13 cellular contexts compared by ENCODE assay signal in the genomic region with DNA sequence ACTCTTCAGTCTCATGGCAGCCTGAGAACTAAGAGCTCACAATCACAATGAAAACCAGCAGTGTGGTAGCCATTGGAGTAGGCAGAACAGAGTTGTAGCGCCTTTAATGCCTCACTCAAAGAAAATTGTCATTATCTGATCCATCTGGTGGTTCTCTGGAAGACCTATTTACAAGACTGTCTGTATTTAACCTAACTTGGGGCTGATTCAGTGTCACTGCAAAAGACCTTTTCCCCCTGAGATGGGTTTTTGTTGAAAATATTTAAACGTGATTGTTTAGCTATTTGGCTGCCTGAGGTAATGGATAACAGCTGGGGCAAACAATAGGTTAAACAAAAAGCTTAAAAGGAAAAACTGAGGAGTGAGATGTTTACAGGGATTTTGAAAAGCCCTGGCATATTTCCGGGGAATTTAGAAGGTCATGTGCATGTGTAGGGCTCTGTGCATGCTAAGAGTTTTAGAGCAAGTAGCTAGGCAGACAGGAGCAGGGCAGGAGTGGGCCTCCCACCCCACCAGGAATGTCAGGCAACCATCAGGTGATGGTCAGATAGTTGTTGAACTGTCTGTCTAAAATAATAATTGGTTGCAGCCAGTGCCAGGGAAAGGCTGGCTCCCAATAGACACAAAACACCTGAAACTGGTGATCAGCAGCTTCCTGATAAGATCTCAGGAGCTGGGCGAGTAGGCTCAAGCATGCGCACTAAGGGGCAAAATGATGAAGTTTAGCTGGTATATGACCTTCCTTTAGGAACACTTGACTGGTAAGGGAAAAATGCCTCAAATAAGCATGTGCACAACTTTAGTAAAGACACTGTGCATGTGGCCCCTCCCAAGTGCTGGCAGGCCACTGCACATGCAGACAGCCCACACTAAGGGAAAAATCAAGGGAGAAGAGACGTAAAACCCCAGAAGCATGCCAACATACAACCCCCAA.
DNase-seq lines count a peak whose midpoint lies in the region; TF ChIP-seq lines count a peak whose summit lies in the region.
"Had no signal": no experiment of that assay in that cellular context is flagged by ENCODE, and none has a peak within 500 bp of the region (broad histone marks: within the 10 kb centered on the region; RNA-seq: fewer than 3 reads in every experiment).

No MANE protein-coding gene starts in this region.

- peaks cover 11% of the 10 kb centered on the region for H3K4me1 ChIP-seq in neural progenitor cell

- no peaks in the 10 kb centered on the region for H3K9me3 ChIP-seq in neural progenitor cell (ENCODE audit: low read depth)
- H3K9me3 ChIP-seq: thoracic aorta had no signal

- TF ChIP-seq CTCF in cardiac fibroblast (IDR thresholded peaks at IDR 0.05; ENCODE audit: low read depth, low read length), result no peak
- TF ChIP-seq CTCF in neural progenitor cell (IDR thresholded peaks at IDR 0.05), result no peak

- H2AFZ ChIP-seq in neural progenitor cell (replicated peaks), result peak overlapping the region; percentile 4

- H3K9me3 Mint-ChIP-seq in neural progenitor cell, result peaks cover 2% of the 10 kb centered on the region
- H3K9me3 Mint-ChIP-seq: activated naive CD8-positive, alpha-beta T cell treated with anti-CD3 and anti-CD28 coated beads, Interleukin-2, amount 10 ng/mL, durations not matched to agents 7 days and 5 days had no signal

- no peaks in the 10 kb centered on the region for H3F3A ChIP-seq in neural progenitor cell (ENCODE audit: low read depth)

- DNase-seq in ELF-1 (ENCODE audit: low read depth, low spot score) (peak; percentile 31), NCI-H146 treated with DMSO at 0.1 percent for 48 hours (lab: John Stamatoyannopoulos, UW; ENCODE audit: unreplicated experiment) (peak; percentile 55), cardiac fibroblast (ENCODE audit: low read depth in 2 of 2) (peak; percentile 9 to 26), neural progenitor cell (ENCODE audit: low spot score) (peak; percentile 43), COLO829 (ENCODE audit: low spot score) (no peak), Ammon's horn (ENCODE audit: low spot score) (no peak), NCI-H2029 (lab: John Stamatoyannopoulos, UW) (no peak)
- DNase-seq: activated naive CD8-positive, alpha-beta T cell treated with anti-CD3 and anti-CD28 coated beads, Interleukin-2, amount 10 ng/mL, durations not matched to agents 7 days and 5 days; DND-41; kidney glomerular epithelial cell; naive thymus-derived CD4-positive, alpha-beta T cell; NCI-H1694 treated with DMSO at 0.1 percent for 48 hours had no signal

- H3K27ac ChIP-seq in neural progenitor cell, result no peak overlapping the region
- H3K27ac ChIP-seq: thoracic aorta had no signal

- no peak overlapping the region for H3K4me3 Mint-ChIP-seq in neural progenitor cell
- H3K4me3 Mint-ChIP-seq: activated naive CD8-positive, alpha-beta T cell treated with anti-CD3 and anti-CD28 coated beads, Interleukin-2, amount 10 ng/mL, durations not matched to agents 7 days and 5 days; naive thymus-derived CD4-positive, alpha-beta T cell had no signal

- H3K27ac Mint-ChIP-seq in neural progenitor cell, result peak overlapping the region; percentile 67
- H3K27ac Mint-ChIP-seq: activated naive CD8-positive, alpha-beta T cell treated with anti-CD3 and anti-CD28 coated beads, Interleukin-2, amount 10 ng/mL, durations not matched to agents 7 days and 5 days; naive thymus-derived CD4-positive, alpha-beta T cell had no signal

- no peaks in the 10 kb centered on the region for H3K79me2 ChIP-seq in neural progenitor cell (ENCODE audit: low read depth)

- no peak overlapping the region for H3K9ac ChIP-seq in neural progenitor cell

- H4K20me1 ChIP-seq in neural progenitor cell (ENCODE audit: low read depth), result no peaks in the 10 kb centered on the region

- no peaks in the 10 kb centered on the region for H3K36me3 Mint-ChIP-seq in neural progenitor cell
- H3K36me3 Mint-ChIP-seq: activated naive CD8-positive, alpha-beta T cell treated with anti-CD3 and anti-CD28 coated beads, Interleukin-2, amount 10 ng/mL, durations not matched to agents 7 days and 5 days; naive thymus-derived CD4-positive, alpha-beta T cell had no signal

- H3K4me3 ChIP-seq in cardiac fibroblast (replicated peaks in 1 of 2; ENCODE audit: low read depth in 2 of 2, low read length in 2 of 2) (no peak overlapping the region), neural progenitor cell (no peak overlapping the region)
- H3K4me3 ChIP-seq: thoracic aorta had no signal

- H3K4me2 ChIP-seq in neural progenitor cell, result peak overlapping the region; percentile 16

- no peaks in the 10 kb centered on the region for H3K27me3 ChIP-seq in neural progenitor cell

- H3K27me3 Mint-ChIP-seq in neural progenitor cell (ENCODE audit: insufficient read depth, low read depth), result no peaks in the 10 kb centered on the region

- no peaks in the 10 kb centered on the region for H3K36me3 ChIP-seq in neural progenitor cell
- H3K36me3 ChIP-seq: thoracic aorta had no signal

- H3K4me1 Mint-ChIP-seq in neural progenitor cell, result peaks cover 16% of the 10 kb centered on the region
- H3K4me1 Mint-ChIP-seq: activated naive CD8-positive, alpha-beta T cell treated with anti-CD3 and anti-CD28 coated beads, Interleukin-2, amount 10 ng/mL, durations not matched to agents 7 days and 5 days had no signal

Comparison
In these comparisons a context has a peak if more than half of its experiments do, and no peak if none do; other contexts are left out.
1. DNase-seq: peak in ELF-1 (single experiment), NCI-H146 treated with DMSO at 0.1 percent for 48 hours (single experiment), cardiac fibroblast (2 of 2) and neural progenitor cell (single experiment); none in COLO829 (single experiment), Ammon's horn (single experiment) and NCI-H2029 (single experiment).